In the genomic region with DNA sequence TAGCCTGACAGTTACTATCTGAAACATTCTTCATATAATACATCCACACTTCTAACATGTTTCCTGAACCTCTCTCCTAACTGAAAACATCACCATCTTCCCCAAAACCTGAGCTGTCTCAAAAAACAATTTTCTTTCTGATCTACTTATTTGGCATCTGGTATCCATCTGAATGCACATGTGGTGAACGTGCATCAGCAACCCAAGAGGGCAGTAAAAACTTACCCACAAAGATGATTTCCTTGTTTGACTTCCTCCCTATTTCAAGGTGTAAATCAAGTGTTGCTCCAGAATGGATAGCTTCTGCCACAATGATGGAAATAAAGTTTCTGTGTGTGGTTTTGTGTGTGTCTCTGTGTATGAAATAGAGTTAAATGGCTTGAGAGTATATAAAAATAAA, we compare ENCODE assay signal across 14 cellular contexts.
"Had no signal": no experiment of that assay in that cellular context is flagged by ENCODE, and none has a peak within 500 bp of the region (broad histone marks: within the 10 kb centered on the region; RNA-seq: fewer than 3 reads in every experiment).

No MANE protein-coding gene starts in this region.

- H3K36me3 ChIP-seq: ascending aorta, colonic mucosa, right atrium auricular region, thyroid gland, WERI-Rb-1 had no signal

- ATAC-seq: activated T-cell treated with anti-CD3 and anti-CD28 coated beads, Interleukin-2, amount 50 U/mL, for 72 hours had no signal

- H3K27me3 ChIP-seq: ascending aorta, colonic mucosa, right atrium auricular region, thyroid gland had no signal

- H3K9me3 ChIP-seq: ascending aorta, colonic mucosa, right atrium auricular region, thyroid gland had no signal

- H3K4me3 ChIP-seq: ascending aorta, colonic mucosa, right atrium auricular region, thyroid gland had no signal

- DNase-seq: activated CD4-positive, alpha-beta T cell treated with anti-CD3 and anti-CD28 coated beads, Interleukin-2, amount 50 U/mL, for 4 hours; activated effector memory CD4-positive, alpha-beta T cell treated with anti-CD3 and anti-CD28 coated beads, Interleukin-2, amount 50 U/mL, for 16 hours; activated naive CD4-positive, alpha-beta T cell treated with anti-CD3 and anti-CD28 coated beads, Interleukin-2, amount 50 U/mL, for 16 hours; activated T-cell treated with anti-CD3 and anti-CD28 coated beads, Interleukin-2, amount 50 U/mL, for 72 hours; colonic mucosa; naive B cell; stimulated activated CD4-positive, alpha-beta T cell treated with anti-CD3 and anti-CD28 coated beads, Interleukin-12 subunit alpha, Interleukin-12 subunit beta, amount 100 ng/mL, for 4 hours; stimulated activated CD4-positive, alpha-beta T cell treated with anti-CD3 and anti-CD28 coated beads, Interleukin-1b, Interleukin-23, amount 100 ng/mL, for 48 hours; stimulated activated CD8-positive, alpha-beta memory T cell treated with anti-CD3 and anti-CD28 coated beads, Interleukin-4, amount 100 ng/mL, for 48 hours; stimulated activated naive CD4-positive, alpha-beta T cell; thyroid gland; WERI-Rb-1 had no signal

- H3K27ac ChIP-seq: ascending aorta, colonic mucosa, right atrium auricular region, thyroid gland, WERI-Rb-1 had no signal

- H3K4me1 ChIP-seq: ascending aorta, colonic mucosa, right atrium auricular region, thyroid gland had no signal
